Comparison of ENCODE assay signal across 7 cellular contexts in genomic region chr19:12983091-12983490, GRCh38. TPM values are rescaled to one million over a fixed set of nuclear protein-coding genes. Genes with fewer than 3 reads are reported as not detected.
DNase-seq lines count a peak whose midpoint lies in the region; ATAC-seq and TF ChIP-seq lines count a peak whose summit lies in the region.
"Had no signal": no experiment of that assay in that cellular context is flagged by ENCODE, and none has a peak within 500 bp of the region (broad histone marks: within the 10 kb centered on the region; RNA-seq: fewer than 3 reads in every experiment).

No MANE protein-coding gene starts in this region.

- peak overlapping the region; percentile 65 for H3K4me3 ChIP-seq in GM23248
- H3K4me3 ChIP-seq in adipocyte (ENCODE audit: low read length): peak overlapping the region; percentile 60
- H3K4me3 ChIP-seq in neural progenitor cell: peak overlapping the region; percentile 36

- DNase-seq in GM23248 (no peak), adipocyte (ENCODE audit: low read depth) (no peak), neural progenitor cell (ENCODE audit: low spot score) (no peak), COR-L47 (lab: John Stamatoyannopoulos, UW) (no peak), medulla oblongata (ENCODE audit: extremely low spot score) (no peak)

- no peak overlapping the region for H3K27ac ChIP-seq in GM23248
- H3K27ac ChIP-seq in neural progenitor cell: no peak overlapping the region
- H3K27ac ChIP-seq: left lung had no signal

- peaks cover 13% of the 10 kb centered on the region for H3K4me1 Mint-ChIP-seq in neural progenitor cell

- H3K79me2 ChIP-seq in GM23248 (ENCODE audit: insufficient read depth): no peaks in the 10 kb centered on the region
- no peaks in the 10 kb centered on the region for H3K79me2 ChIP-seq in neural progenitor cell (ENCODE audit: low read depth)

- peak overlapping the region; percentile 83 for H2AFZ ChIP-seq in GM23248
- H2AFZ ChIP-seq in neural progenitor cell (replicated peaks): peak overlapping the region; percentile 80

- no peak overlapping the region for H3K27ac Mint-ChIP-seq in neural progenitor cell

- peaks cover 2% of the 10 kb centered on the region for H3K9me3 Mint-ChIP-seq in neural progenitor cell

- no peak for TF ChIP-seq CTCF in neural progenitor cell (IDR thresholded peaks at IDR 0.05)

- H4K20me1 ChIP-seq in GM23248 (ENCODE audit: insufficient read depth): no peaks in the 10 kb centered on the region
- H4K20me1 ChIP-seq in neural progenitor cell (ENCODE audit: low read depth): peaks cover 5% of the 10 kb centered on the region

- H3K27me3 ChIP-seq in GM23248 (replicated peaks; ENCODE audit: insufficient read depth) (no peaks in the 10 kb centered on the region), adipocyte (replicated peaks; ENCODE audit: control insufficient read depth, insufficient read depth, low read length) (no peaks in the 10 kb centered on the region), neural progenitor cell (peaks cover 94% of the 10 kb centered on the region)

- no peaks in the 10 kb centered on the region for H3K9me2 ChIP-seq in GM23248 (ENCODE audit: insufficient read depth)

- H3K4me3 Mint-ChIP-seq in neural progenitor cell: no peak overlapping the region

- H3K4me2 ChIP-seq in GM23248 (ENCODE audit: unreplicated experiment) (peak overlapping the region; percentile 68), neural progenitor cell (peak overlapping the region; percentile 76)

- H3K9me3 ChIP-seq in GM23248 (ENCODE audit: low read depth) (no peaks in the 10 kb centered on the region), adipocyte (ENCODE audit: control insufficient read depth, low read length) (no peaks in the 10 kb centered on the region), neural progenitor cell (ENCODE audit: low read depth) (no peaks in the 10 kb centered on the region)
- H3K9me3 ChIP-seq: left lung had no signal

- no peaks in the 10 kb centered on the region for H3K36me3 Mint-ChIP-seq in neural progenitor cell

- ATAC-seq in HG02870 (IDR thresholded peaks at IDR 0.05; ENCODE audit: unreplicated experiment): no peak

- H3K36me3 ChIP-seq in GM23248 (ENCODE audit: low read depth) (no peaks in the 10 kb centered on the region), adipocyte (ENCODE audit: control insufficient read depth, insufficient read depth, low read length, severe bottlenecking) (no peaks in the 10 kb centered on the region), neural progenitor cell (no peaks in the 10 kb centered on the region)
- H3K36me3 ChIP-seq: left lung had no signal

- H3K4me1 ChIP-seq in GM23248 (ENCODE audit: insufficient read depth): 0 out of 2 replicates have a peak, but pooled peaks cover 11% of the 10 kb centered on the region
- H3K4me1 ChIP-seq in adipocyte (ENCODE audit: control insufficient read depth, insufficient read depth, low read length): peaks cover 7% of the 10 kb centered on the region
- no peaks in the 10 kb centered on the region for H3K4me1 ChIP-seq in neural progenitor cell

- H3K9ac ChIP-seq in GM23248 (peak overlapping the region; percentile 72), adipocyte (ENCODE audit: low read length) (peak overlapping the region; percentile 71), neural progenitor cell (no peak overlapping the region)

- no peaks in the 10 kb centered on the region for H3F3A ChIP-seq in GM23248 (ENCODE audit: insufficient read depth)
- peaks cover 6% of the 10 kb centered on the region for H3F3A ChIP-seq in neural progenitor cell (ENCODE audit: low read depth)

- WGBS in GM23248 (ENCODE audit: low coverage in 1 of 2, low lambda C conversion rate in 2 of 2, missing lambda C conversion rate in 2 of 2), 2 experiments: 49 to 52% methylated on average over 9 to 10 of the region's 10 CpGs

- H3K27me3 Mint-ChIP-seq in neural progenitor cell (ENCODE audit: insufficient read depth, low read depth): peaks cover 21% of the 10 kb centered on the region

- in situ Hi-C loops in GM23248 (cut with MboI): loop anchor here (10.0 kb wide), 1 partner anchor 112 kb away; no protein-coding TSS in a partner anchor

RNA-seq across cellular contexts. Expression of gene NFIX, which starts 12.2 kb away (rescaled TPM):
- total RNA-seq in GM23248 (2014; rRNA removed; shearing (Covaris generic)): 71.0 and 81.4 TPM in 2 replicates
- polyA plus RNA-seq in GM23248 (2016; fragmentation: Nextera tagmentation; extraction: Ambion mirVana): 59.2 and 60.8 TPM in 2 replicates
- 0.06 TPM in 2 replicates for total RNA-seq in neural progenitor cell (ENCODE audit: low replicate concordance)

RNA-seq across cellular contexts. Expression of gene DAND5, which starts 13.7 kb away (rescaled TPM):
- not detected in 2 replicates for total RNA-seq in GM23248 (2014; rRNA removed; shearing (Covaris generic))
- not detected in 2 replicates for polyA plus RNA-seq in GM23248 (2016; fragmentation: Nextera tagmentation; extraction: Ambion mirVana)
- 0.06 and 0.07 TPM in 2 replicates for total RNA-seq in neural progenitor cell (ENCODE audit: low replicate concordance)

RNA-seq across cellular contexts. Expression of gene GADD45GIP1, which starts 26.1 kb away (rescaled TPM):
- total RNA-seq in GM23248 (2014; rRNA removed; shearing (Covaris generic)): 41.6 and 48.4 TPM in 2 replicates
- polyA plus RNA-seq in GM23248 (2016; fragmentation: Nextera tagmentation; extraction: Ambion mirVana): 132 and 136 TPM in 2 replicates
- total RNA-seq in neural progenitor cell (ENCODE audit: low replicate concordance): 17.1 and 42.2 TPM in 2 replicates

RNA-seq across cellular contexts. Expression of gene RAD23A, which starts 37.4 kb away (rescaled TPM):
- 88.5 and 107 TPM in 2 replicates for total RNA-seq in GM23248 (2014; rRNA removed; shearing (Covaris generic))
- polyA plus RNA-seq in GM23248 (2016; fragmentation: Nextera tagmentation; extraction: Ambion mirVana): 177 and 182 TPM in 2 replicates
- 37.7 and 54.9 TPM in 2 replicates for total RNA-seq in neural progenitor cell (ENCODE audit: low replicate concordance)

RNA-seq across cellular contexts. Expression of gene CALR, which starts 44.7 kb away (rescaled TPM):
- total RNA-seq in GM23248 (2014; rRNA removed; shearing (Covaris generic)): 1,238 and 1,432 TPM in 2 replicates
- 1,015 and 1,067 TPM in 2 replicates for polyA plus RNA-seq in GM23248 (2016; fragmentation: Nextera tagmentation; extraction: Ambion mirVana)
- 437 and 569 TPM in 2 replicates for total RNA-seq in neural progenitor cell (ENCODE audit: low replicate concordance)

Comparison
In these comparisons a context has a peak if more than half of its experiments do, and no peak if none do; other contexts are left out.
1. RNA of gene NFIX, which starts 12.2 kb away (total RNA-seq): 71.0 to 81.4 TPM in GM23248; 0.06 TPM in neural progenitor cell; every median in the first group is over 10 times any median in the second.
2. Peak in every context shown above with its lines, with median percentiles within 50 percentile points of each other: H3K4me3 ChIP-seq.